ENCODE assay signal across 20 cellular contexts in the genomic region with DNA sequence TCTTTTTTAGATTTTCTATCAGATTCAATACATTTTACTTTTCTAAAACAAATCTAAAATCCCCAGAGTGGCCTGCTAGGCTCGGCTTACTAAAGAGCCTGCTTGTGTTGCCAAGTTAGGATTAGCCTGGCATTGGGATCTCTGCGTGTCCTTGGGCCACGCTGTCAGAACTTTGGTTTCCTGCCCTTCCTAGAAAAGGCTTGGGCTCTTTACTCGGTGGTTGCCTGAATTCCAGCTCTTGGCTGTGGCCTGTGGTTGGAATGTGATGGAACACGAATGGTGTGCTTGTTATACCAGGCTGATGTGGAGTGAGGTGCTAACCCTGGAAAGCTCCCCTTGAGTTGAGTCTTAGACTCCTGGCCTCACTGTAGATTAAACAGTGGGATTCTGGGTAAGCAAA. TPM values are rescaled to one million over a fixed set of nuclear protein-coding genes. Genes with fewer than 3 reads are reported as not detected.
DNase-seq lines count a peak whose midpoint lies in the region; TF ChIP-seq lines count a peak whose summit lies in the region.
"Had no signal": no experiment of that assay in that cellular context is flagged by ENCODE, and none has a peak within 500 bp of the region (broad histone marks: within the 10 kb centered on the region; RNA-seq: fewer than 3 reads in every experiment).

No MANE protein-coding gene starts in this region.

- peak overlapping the region; percentile 78 for H3K9ac ChIP-seq in mesenchymal stem cell (ENCODE audit: low read length)

- no peak overlapping the region for H2AFZ ChIP-seq in mesenchymal stem cell (ENCODE audit: low read depth, low read length)

- H3K4me3 Mint-ChIP-seq in activated T-cell treated with anti-CD3 and anti-CD28 coated beads, Interleukin-2, amount 50 U/mL, for 24 hours = no peak overlapping the region
- H3K4me3 Mint-ChIP-seq: activated naive CD4-positive, alpha-beta T cell treated with anti-CD3 and anti-CD28 coated beads, Interleukin-2, amount 50 U/mL, for 24 hours; CD4-positive, alpha-beta T cell; central memory CD8-positive, alpha-beta T cell; effector memory CD8-positive, alpha-beta T cell had no signal

- intact Hi-C loops in tibial artery (cut with DNase I; ENCODE audit: low total_unique reads) = no loop called here

- peaks cover 12% of the 10 kb centered on the region for H3K79me1 ChIP-seq in mesenchymal stem cell (replicated peaks; ENCODE audit: low read length, poor library complexity, severe bottlenecking)

- DNase-seq in activated T-cell treated with anti-CD3 and anti-CD28 coated beads, Interleukin-2, amount 50 U/mL, for 24 hours = no peak
- DNase-seq in activated T-cell treated with anti-CD3 and anti-CD28 coated beads, Interleukin-2, amount 50 U/mL, for 1 hour = no peak
- peak; percentile 88 for DNase-seq in astrocyte of the hippocampus (ENCODE audit: low read depth, low spot score)
- DNase-seq in mesenchymal stem cell = no peak
- no peak for DNase-seq in tibial artery
- no peak for DNase-seq in cerebellum (ENCODE audit: low spot score)
- no peak for DNase-seq in NK-92 treated with Interleukin-12 subunit alpha and Interleukin-12 subunit beta, amount 100 ng/mL, for 24 hours (lab: John Stamatoyannopoulos, UW)
- no peak for DNase-seq in activated CD4-positive, alpha-beta T cell treated with anti-CD3 and anti-CD28 coated beads, Interleukin-2, amount 50 U/mL, for 4 hours
- DNase-seq: CD4-positive, alpha-beta T cell; effector memory CD8-positive, alpha-beta T cell; foreskin fibroblast; HCEC 1CT; KG1; kidney; midbrain; NCI-H1105; NCI-H69; stimulated activated CD4-positive, alpha-beta T cell treated with anti-CD3 and anti-CD28 coated beads, Interleukin-2, amount 100 ng/mL, for 48 hours had no signal

- TF ChIP-seq CTCF in tibial artery (IDR thresholded peaks at IDR 0.05) = no peak

- no peak overlapping the region for H2BK15ac ChIP-seq in mesenchymal stem cell (ENCODE audit: low read depth, poor library complexity, severe bottlenecking)

- no peaks in the 10 kb centered on the region for H3K9me3 Mint-ChIP-seq in activated T-cell treated with anti-CD3 and anti-CD28 coated beads, Interleukin-2, amount 50 U/mL, for 24 hours
- H3K9me3 Mint-ChIP-seq: activated naive CD4-positive, alpha-beta T cell treated with anti-CD3 and anti-CD28 coated beads, Interleukin-2, amount 50 U/mL, for 24 hours; CD4-positive, alpha-beta T cell; central memory CD8-positive, alpha-beta T cell; effector memory CD8-positive, alpha-beta T cell had no signal

- no peak overlapping the region for H3K27ac ChIP-seq in mesenchymal stem cell (ENCODE audit: low read length, poor library complexity, severe bottlenecking)
- peak overlapping the region; percentile 46 to 47 for H3K27ac ChIP-seq in tibial artery

- peak overlapping the region; percentile 55 for H3K27ac Mint-ChIP-seq in activated T-cell treated with anti-CD3 and anti-CD28 coated beads, Interleukin-2, amount 50 U/mL, for 24 hours
- H3K27ac Mint-ChIP-seq: CD4-positive, alpha-beta T cell; effector memory CD8-positive, alpha-beta T cell had no signal

- H4K8ac ChIP-seq in mesenchymal stem cell (ENCODE audit: low read length) = peak overlapping the region; percentile 68

- no peak overlapping the region for H3K4ac ChIP-seq in mesenchymal stem cell (ENCODE audit: low read depth in 1 of 2, low read length in 2 of 2)

- H3K27me3 ChIP-seq in mesenchymal stem cell (ENCODE audit: control insufficient read depth in 1 of 2, insufficient read depth in 1 of 2, low read length in 2 of 2) (no peaks in the 10 kb centered on the region), tibial artery (no peaks in the 10 kb centered on the region)

- H3K9me3 ChIP-seq in mesenchymal stem cell (ENCODE audit: control insufficient read depth, low read length) (no peaks in the 10 kb centered on the region), tibial artery (no peaks in the 10 kb centered on the region)

- H4K91ac ChIP-seq in mesenchymal stem cell (ENCODE audit: low read length) = no peak overlapping the region

- H3K36me3 ChIP-seq in mesenchymal stem cell (ENCODE audit: control insufficient read depth in 1 of 2, insufficient read depth in 2 of 2, low read depth in 1 of 2, low read length in 2 of 2) (peaks cover 4% of the 10 kb centered on the region in 2 experiments), tibial artery (no peaks in the 10 kb centered on the region)

- H2AK5ac ChIP-seq in mesenchymal stem cell (ENCODE audit: low read length, severe bottlenecking) = no peak overlapping the region

- H3K14ac ChIP-seq in mesenchymal stem cell (ENCODE audit: low read length in 2 of 2) = no peak overlapping the region

- no peak overlapping the region for H3K23ac ChIP-seq in mesenchymal stem cell (ENCODE audit: low read length in 2 of 2)

- no peak overlapping the region for H3K4me2 ChIP-seq in mesenchymal stem cell (ENCODE audit: low read length, poor library complexity, severe bottlenecking)

- H3K4me1 ChIP-seq in mesenchymal stem cell (ENCODE audit: control insufficient read depth, insufficient read depth, low read depth, low read length) (peaks cover 3% of the 10 kb centered on the region), tibial artery (peaks cover 0 to 8% (median 2%) of the 10 kb centered on the region in 4 donors)

- H2BK5ac ChIP-seq in mesenchymal stem cell (ENCODE audit: low read depth, low read length, poor library complexity, severe bottlenecking) = no peak overlapping the region

- peaks cover 48% of the 10 kb centered on the region for H3K4me1 Mint-ChIP-seq in activated T-cell treated with anti-CD3 and anti-CD28 coated beads, Interleukin-2, amount 50 U/mL, for 24 hours (ENCODE audit: low read depth)

- no peak overlapping the region for H2BK120ac ChIP-seq in mesenchymal stem cell (ENCODE audit: low read depth, low read length)

- H3K4me3 ChIP-seq in mesenchymal stem cell (ENCODE audit: insufficient read depth in 1 of 2, low read depth in 1 of 2, low read length in 2 of 2) (no peak overlapping the region), tibial artery (no peak overlapping the region)

- peaks cover 53% of the 10 kb centered on the region for H3K36me3 Mint-ChIP-seq in activated T-cell treated with anti-CD3 and anti-CD28 coated beads, Interleukin-2, amount 50 U/mL, for 24 hours (ENCODE audit: low read depth)

- H2BK12ac ChIP-seq in mesenchymal stem cell (ENCODE audit: low read length in 2 of 2) = no peak overlapping the region

- no peak overlapping the region for H3K18ac ChIP-seq in mesenchymal stem cell (ENCODE audit: low read depth in 1 of 2, low read length in 2 of 2)

- WGBS in mesenchymal stem cell = 93% methylated on average over 5 of the region's 5 CpGs

- no peaks in the 10 kb centered on the region for H3K27me3 Mint-ChIP-seq in activated T-cell treated with anti-CD3 and anti-CD28 coated beads, Interleukin-2, amount 50 U/mL, for 24 hours
- H3K27me3 Mint-ChIP-seq: activated naive CD4-positive, alpha-beta T cell treated with anti-CD3 and anti-CD28 coated beads, Interleukin-2, amount 50 U/mL, for 24 hours; CD4-positive, alpha-beta T cell; central memory CD8-positive, alpha-beta T cell; effector memory CD8-positive, alpha-beta T cell had no signal

RNA-seq across cellular contexts. Expression of a gene that starts 8.5 kb away (rescaled TPM):
- 5.8 TPM for polyA plus RNA-seq in mesenchymal stem cell (2013, experiment 1 of 2)
- 6.8 TPM for polyA plus RNA-seq in mesenchymal stem cell (2013, experiment 2 of 2)
- 32.1 TPM for total RNA-seq in cerebellum
